17 cellular contexts compared by ENCODE assay signal in the genomic region with DNA sequence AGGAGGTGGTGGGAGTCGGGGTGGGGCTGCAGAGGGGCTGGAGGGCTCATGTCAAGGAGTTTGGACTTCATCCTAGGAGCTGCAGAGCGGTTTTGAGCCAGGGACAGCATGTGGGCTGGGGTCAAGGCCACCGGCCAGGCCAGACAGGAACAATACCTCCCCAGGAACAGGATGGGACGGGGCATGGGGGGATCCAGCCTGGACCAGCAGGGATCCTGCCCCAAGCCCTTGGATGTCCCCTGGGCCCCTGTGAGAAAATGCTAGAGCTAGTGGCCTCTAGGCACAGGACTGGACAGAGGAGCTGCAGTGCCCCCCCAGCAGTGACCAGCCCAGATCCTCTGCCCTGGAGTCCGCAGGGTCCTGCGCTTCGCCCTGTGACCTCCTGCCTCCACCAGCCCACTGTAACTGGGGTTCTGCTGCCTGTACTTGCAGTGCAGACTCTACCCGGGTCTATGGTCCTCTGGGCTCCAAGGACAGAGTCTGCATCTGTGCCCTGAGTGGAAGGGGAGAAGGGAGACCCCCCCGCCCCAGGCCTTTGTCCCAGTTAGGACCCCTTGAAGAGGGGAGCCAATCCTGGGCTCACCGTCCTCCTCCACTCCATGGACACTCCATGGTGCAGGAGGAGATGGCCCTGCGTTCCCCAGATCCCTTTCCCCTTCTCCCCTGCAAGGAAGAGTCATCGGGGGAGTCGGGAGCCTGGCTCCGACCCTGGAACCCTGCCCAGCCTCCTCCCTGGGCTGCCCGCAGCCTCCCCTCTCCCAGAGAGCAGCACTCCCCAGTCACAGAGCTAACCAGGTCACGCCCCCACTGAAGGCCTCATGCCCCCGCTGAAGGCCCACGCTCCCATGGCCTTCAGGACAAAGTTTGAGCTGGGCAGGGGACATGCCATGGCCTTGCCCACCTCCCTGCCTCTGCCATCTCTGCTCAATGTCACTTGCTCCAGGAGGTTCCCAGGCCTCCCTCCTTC. TPM values are rescaled to one million over a fixed set of nuclear protein-coding genes. Genes with fewer than 3 reads are reported as not detected.
DNase-seq lines count a peak whose midpoint lies in the region; ATAC-seq and TF ChIP-seq lines count a peak whose summit lies in the region.
"Had no signal": no experiment of that assay in that cellular context is flagged by ENCODE, and none has a peak within 500 bp of the region (broad histone marks: within the 10 kb centered on the region; RNA-seq: fewer than 3 reads in every experiment).

No MANE protein-coding gene starts in this region.

- peak overlapping the region in 2 of 3 experiments; percentile 22 to 61; a peak in 1 of 7 replicates for H3K27ac Mint-ChIP-seq in H9
- H3K27ac Mint-ChIP-seq in activated CD4-positive, alpha-beta T cell treated with anti-CD3 and anti-CD28 coated beads, Interleukin-2, amount 10 ng/mL, durations not matched to agents 24 days and 14 days, result no peak overlapping the region
- H3K27ac Mint-ChIP-seq: B cell had no signal

- H3K4me2 ChIP-seq in H9 (ENCODE audit: insufficient read depth, insufficient read length, low read length), result no peak overlapping the region
- H3K4me2 ChIP-seq: KMS-11 had no signal

- H3K79me2 ChIP-seq in H9 (ENCODE audit: insufficient read depth, low read length), result no peaks in the 10 kb centered on the region

- H3K4me1 ChIP-seq in H9 (ENCODE audit: insufficient read depth, low read length), result no peaks in the 10 kb centered on the region
- H3K4me1 ChIP-seq in right lobe of liver, result peaks cover 0 to 20% (median 9%) of the 10 kb centered on the region in 4 donors
- H3K4me1 ChIP-seq in testis, result peaks cover 28% of the 10 kb centered on the region

- H2BK5ac ChIP-seq in H9 (ENCODE audit: insufficient read length, low read length), result no peak overlapping the region

- intact Hi-C loops in right lobe of liver (cut with DNase I), result loop anchor here (10.0 kb wide), 2 partner anchors 70 to 140 kb away; a partner anchor contains a TSS
- intact Hi-C loops in testis (cut with DNase I; ENCODE audit: low total_unique reads), result no loop called here
- intact Hi-C loops in activated CD4-positive, alpha-beta T cell treated with anti-CD3 and anti-CD28 coated beads, Interleukin-2, amount 10 ng/mL, durations not matched to agents 24 days and 14 days (cut with micrococcal nuclease), result no loop called here

- H3K27ac ChIP-seq in H9 (ENCODE audit: insufficient read length, low read depth, low read length) (no peak overlapping the region), RWPE1 (peak overlapping the region; percentile 84; the same call in 1 of the 2 replicates), right lobe of liver (no peak overlapping the region), testis (no peak overlapping the region)
- H3K27ac ChIP-seq: GM23248, KMS-11, SK-N-MC had no signal

- POLR2A ChIA-PET in RWPE1 (lab: Yijun Ruan, JAX; ENCODE audit: low non-redundant PET), result interaction anchor here (0.6 kb wide), 1 partner anchor 50 kb away, joined by 3 read pairs; no protein-coding TSS in a partner anchor

- H2BK120ac ChIP-seq in H9 (ENCODE audit: low read depth, low read length, poor library complexity, severe bottlenecking), result no peak overlapping the region

- H3K9me3 Mint-ChIP-seq in H9, result no peaks in the 10 kb centered on the region; a peak in 1 of 5 replicates
- no peaks in the 10 kb centered on the region for H3K9me3 Mint-ChIP-seq in activated CD4-positive, alpha-beta T cell treated with anti-CD3 and anti-CD28 coated beads, Interleukin-2, amount 10 ng/mL, durations not matched to agents 24 days and 14 days

- H3K56ac ChIP-seq in H9 (ENCODE audit: insufficient read length, low read depth, low read length), result no peak overlapping the region

- no peak overlapping the region for H3K23ac ChIP-seq in H9 (ENCODE audit: insufficient read length, low read depth, low read length)

- TF ChIP-seq CTCF in H9 (conservative IDR thresholded peaks at IDR 0.05) (no peak), RWPE1 (conservative IDR thresholded peaks at IDR 0.05; ENCODE audit: low read depth) (no peak), right lobe of liver (IDR thresholded peaks at IDR 0.05) (no peak), testis (IDR thresholded peaks at IDR 0.05) (no peak)

- H3K9me3 ChIP-seq in H9 (ENCODE audit: control insufficient read depth, low read depth, low read length), result no peaks in the 10 kb centered on the region
- no peaks in the 10 kb centered on the region for H3K9me3 ChIP-seq in right lobe of liver
- H3K9me3 ChIP-seq in testis, result no peaks in the 10 kb centered on the region

- no CpG with 5 or more reads among the region's 18 CpGs for WGBS in H9 (ENCODE audit: extremely low coverage, insufficient read length, low lambda C conversion rate)
- WGBS in right lobe of liver (ENCODE audit: insufficient coverage, low coverage, low lambda C conversion rate, missing lambda C conversion rate), result 71% methylated on average over 4 of the region's 18 CpGs
- 50 to 53% methylated on average over 11 to 18 of the region's 18 CpGs for WGBS in testis, 2 donors

- no peaks in the 10 kb centered on the region for H4K20me1 ChIP-seq in H9 (ENCODE audit: control insufficient read depth, insufficient read depth, insufficient read length)

- no peak overlapping the region for H4K91ac ChIP-seq in H9 (ENCODE audit: insufficient read length, low read depth, low read length)

- H3K4ac ChIP-seq in H9 (ENCODE audit: low read depth, low read length), result no peak overlapping the region

- no peak overlapping the region for H2BK20ac ChIP-seq in H9 (ENCODE audit: low read depth, low read length, poor library complexity, severe bottlenecking)

- no peaks in the 10 kb centered on the region; the same call in 1 of the 2 replicates for H3K27me3 Mint-ChIP-seq in H9 (ENCODE audit: low read depth)
- H3K27me3 Mint-ChIP-seq in activated CD4-positive, alpha-beta T cell treated with anti-CD3 and anti-CD28 coated beads, Interleukin-2, amount 10 ng/mL, durations not matched to agents 24 days and 14 days, result no peaks in the 10 kb centered on the region
- H3K27me3 Mint-ChIP-seq: B cell; CD4-positive, alpha-beta memory T cell had no signal

- no peak overlapping the region for H4K5ac ChIP-seq in H9 (ENCODE audit: insufficient read length, low read depth, low read length)

- no peak overlapping the region for H3K9ac ChIP-seq in H9 (ENCODE audit: extremely low read depth, insufficient read length, low read length)
- H3K9ac ChIP-seq: GM23248, KMS-11 had no signal

- H2AFZ ChIP-seq in H9 (ENCODE audit: low read length), result no peak overlapping the region
- H2AFZ ChIP-seq: GM23248 had no signal

- peaks cover 14% of the 10 kb centered on the region for H3K23me2 ChIP-seq in H9 (ENCODE audit: insufficient read length, low read depth, low read length, poor library complexity, severe bottlenecking)

- no peak overlapping the region for H2BK15ac ChIP-seq in H9 (ENCODE audit: low read depth, low read length)

- TF ChIP-seq POLR2A in right lobe of liver (IDR thresholded peaks at IDR 0.05) (no peak), testis (IDR thresholded peaks at IDR 0.05) (no peak)

- no peak overlapping the region for H3T11ph ChIP-seq in H9 (ENCODE audit: low read length)

- H2AK5ac ChIP-seq in H9 (ENCODE audit: insufficient read length, low read length), result no peak overlapping the region

- no peaks in the 10 kb centered on the region for H3K79me1 ChIP-seq in H9 (ENCODE audit: insufficient read depth, low read depth, low read length, poor library complexity, severe bottlenecking)

- CTCF ChIA-PET in RWPE1 (lab: Yijun Ruan, JAX), result interaction anchor here (1.3 kb wide), 1 partner anchor 11 kb away, joined by 3 read pairs; a partner anchor contains a TSS

- H3K4me3 Mint-ChIP-seq in H9, result no peak overlapping the region
- no peak overlapping the region for H3K4me3 Mint-ChIP-seq in activated CD4-positive, alpha-beta T cell treated with anti-CD3 and anti-CD28 coated beads, Interleukin-2, amount 10 ng/mL, durations not matched to agents 24 days and 14 days
- H3K4me3 Mint-ChIP-seq: B cell had no signal

- H3K36me3 ChIP-seq in right lobe of liver (no peaks in the 10 kb centered on the region), testis (ENCODE audit: low read depth, missing control alignments) (no peaks in the 10 kb centered on the region)

- H3K27me3 ChIP-seq in H9 (ENCODE audit: insufficient read depth, low read length), result no peaks in the 10 kb centered on the region
- no peaks in the 10 kb centered on the region for H3K27me3 ChIP-seq in right lobe of liver
- H3K27me3 ChIP-seq in testis, result no peaks in the 10 kb centered on the region

- ATAC-seq in right lobe of liver, result no peak
- ATAC-seq: PC-3 had no signal

- H3K14ac ChIP-seq in H9 (ENCODE audit: insufficient read depth, low read length), result no peak overlapping the region

- H4K8ac ChIP-seq in H9 (replicated peaks; ENCODE audit: insufficient read length, low read depth, low read length), result no peak overlapping the region

- H2BK12ac ChIP-seq in H9 (ENCODE audit: insufficient read length, low read depth, low read length), result no peak overlapping the region

- H3K4me1 Mint-ChIP-seq in H9, result peaks cover 17 to 27% of the 10 kb centered on the region in 2 experiments
- H3K4me1 Mint-ChIP-seq in activated CD4-positive, alpha-beta T cell treated with anti-CD3 and anti-CD28 coated beads, Interleukin-2, amount 10 ng/mL, durations not matched to agents 24 days and 14 days, result peaks cover 28% of the 10 kb centered on the region

- H3K18ac ChIP-seq in H9 (ENCODE audit: insufficient read length, low read depth, low read length), result no peak overlapping the region

- H3K4me3 ChIP-seq in right lobe of liver, result no peak overlapping the region
- no peak overlapping the region for H3K4me3 ChIP-seq in testis
- H3K4me3 ChIP-seq: GM23248, SK-N-MC had no signal

- DNase-seq in H9 (no peak), RWPE1 (ENCODE audit: low spot score) (no peak), right lobe of liver (peak in 2 of 3 donors; percentile 23 to 47), testis (peak; percentile 50), NCI-H1694 (lab: John Stamatoyannopoulos, UW) (no peak)
- DNase-seq in activated CD4-positive, alpha-beta T cell treated with anti-CD3 and anti-CD28 coated beads, Interleukin-2, amount 10 ng/mL, durations not matched to agents 24 days and 14 days, result no peak
- no peak for DNase-seq in stimulated activated CD8-positive, alpha-beta memory T cell treated with anti-CD3 and anti-CD28 coated beads, Interleukin-4, amount 100 ng/mL, for 48 hours
- DNase-seq: CD4-positive, alpha-beta memory T cell; GM23248; NCI-H1436 treated with DMSO at 0.1 percent for 48 hours; NCI-H2081 treated with DMSO at 0.1 percent for 48 hours; NCI-H510A; NCI-H774; PC-3 had no signal

- H3K36me3 Mint-ChIP-seq in H9 (ENCODE audit: insufficient read depth in 1 of 3, low read depth in 3 of 3), result peaks cover 3 to 6% (median 5%) of the 10 kb centered on the region in 3 experiments; a peak in 4 of 7 replicates
- H3K36me3 Mint-ChIP-seq in activated CD4-positive, alpha-beta T cell treated with anti-CD3 and anti-CD28 coated beads, Interleukin-2, amount 10 ng/mL, durations not matched to agents 24 days and 14 days (ENCODE audit: low read depth), result peaks cover 6% of the 10 kb centered on the region

RNA-seq across cellular contexts. Expression of a gene that starts 3.0 kb away (rescaled TPM):
- total RNA-seq in H9 (2021) (9.8 and 10.9 TPM in 2 replicates), right lobe of liver (1 to 10 TPM; 2.2 to 6.2 (median 4.9) TPM), testis (10 to 100 TPM; 12.5 to 12.9 TPM)
- polyA plus RNA-seq in testis (ENCODE audit: insufficient read depth, low read depth, low replicate concordance), result 7.7 TPM
- total RNA-seq in activated CD4-positive, alpha-beta T cell treated with anti-CD3 and anti-CD28 coated beads, Interleukin-2, amount 10 ng/mL, durations not matched to agents 24 days and 14 days, result 9.1 and 11.7 TPM in 2 replicates

RNA-seq across cellular contexts. Expression of a gene that starts 11.1 kb away (rescaled TPM):
- total RNA-seq in H9 (2021) (212 and 213 TPM in 2 replicates), right lobe of liver (100 to 1,000 TPM in 2 of 6 experiments, 10 to 100 TPM in 4; 64.1 to 116 (median 84.4) TPM), testis (10 to 100 TPM; 65.7 to 83.4 TPM)
- 78.3 TPM for polyA plus RNA-seq in testis (ENCODE audit: insufficient read depth, low read depth, low replicate concordance)
- 248 and 257 TPM in 2 replicates for total RNA-seq in activated CD4-positive, alpha-beta T cell treated with anti-CD3 and anti-CD28 coated beads, Interleukin-2, amount 10 ng/mL, durations not matched to agents 24 days and 14 days

RNA-seq across cellular contexts. Expression of a gene that starts 11.1 kb away (rescaled TPM):
- total RNA-seq in H9 (2021), result 17.6 and 18.6 TPM in 2 replicates
- 10 to 100 TPM; 11.0 to 28.8 (median 16.2) TPM for total RNA-seq in right lobe of liver
- total RNA-seq in testis, result 10 to 100 TPM; 25.5 to 29.4 TPM
- 19.2 TPM for polyA plus RNA-seq in testis (ENCODE audit: insufficient read depth, low read depth, low replicate concordance)
- 18.3 and 22.2 TPM in 2 replicates for total RNA-seq in activated CD4-positive, alpha-beta T cell treated with anti-CD3 and anti-CD28 coated beads, Interleukin-2, amount 10 ng/mL, durations not matched to agents 24 days and 14 days

RNA-seq across cellular contexts. Expression of a gene that starts 36.8 kb away (rescaled TPM):
- total RNA-seq in H9 (2021) (105 and 106 TPM in 2 replicates), right lobe of liver (100 to 1,000 TPM; 103 to 297 (median 160) TPM), testis (100 to 1,000 TPM; 355 TPM)
- 254 TPM for polyA plus RNA-seq in testis (ENCODE audit: insufficient read depth, low read depth, low replicate concordance)
- 105 and 108 TPM in 2 replicates for total RNA-seq in activated CD4-positive, alpha-beta T cell treated with anti-CD3 and anti-CD28 coated beads, Interleukin-2, amount 10 ng/mL, durations not matched to agents 24 days and 14 days

RNA-seq across cellular contexts. Expression of a gene that starts 43.1 kb away (rescaled TPM):
- total RNA-seq in H9 (2021), result 12.3 and 16.4 TPM in 2 replicates
- 10 to 100 TPM; 29.2 to 43.1 (median 35.2) TPM for total RNA-seq in right lobe of liver
- 10 to 100 TPM; 39.2 to 40.5 TPM for total RNA-seq in testis
- 25.3 TPM for polyA plus RNA-seq in testis (ENCODE audit: insufficient read depth, low read depth, low replicate concordance)
- 45.3 and 49.3 TPM in 2 replicates for total RNA-seq in activated CD4-positive, alpha-beta T cell treated with anti-CD3 and anti-CD28 coated beads, Interleukin-2, amount 10 ng/mL, durations not matched to agents 24 days and 14 days

Comparison
In these comparisons a context has a peak if more than half of its experiments do, and no peak if none do; other contexts are left out.
1. DNase-seq: peak in right lobe of liver (2 of 3) and testis (single experiment); none in H9 (single experiment), RWPE1 (single experiment), NCI-H1694 (single experiment), activated CD4-positive, alpha-beta T cell treated with anti-CD3 and anti-CD28 coated beads, Interleukin-2, amount 10 ng/mL, durations not matched to agents 24 days and 14 days (single experiment) and stimulated activated CD8-positive, alpha-beta memory T cell treated with anti-CD3 and anti-CD28 coated beads, Interleukin-4, amount 100 ng/mL, for 48 hours (single experiment).
2. intact Hi-C loops: an anchor here in right lobe of liver (10.0 kb wide); none called in testis and activated CD4-positive, alpha-beta T cell treated with anti-CD3 and anti-CD28 coated beads, Interleukin-2, amount 10 ng/mL, durations not matched to agents 24 days and 14 days.